In the genomic region with DNA sequence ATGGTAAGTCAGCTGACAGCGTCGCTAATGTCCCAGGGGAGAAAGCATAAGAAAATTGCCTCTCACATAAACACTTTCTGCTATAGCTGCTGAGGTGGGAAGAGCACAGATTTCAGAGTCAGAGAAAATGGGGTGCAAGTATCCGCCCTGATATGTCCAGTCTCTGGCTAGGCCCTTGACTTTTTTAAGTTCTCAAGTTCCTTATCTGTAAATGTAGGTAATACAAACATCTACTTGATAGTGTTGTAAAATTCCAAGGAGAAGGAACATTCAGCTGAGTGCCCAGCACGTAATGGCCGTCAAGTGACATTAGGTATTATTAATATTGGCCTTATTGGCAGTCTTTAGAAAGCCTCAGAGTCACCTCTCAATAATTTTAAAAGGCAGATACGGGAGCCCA, we compare ENCODE assay signal across 7 cellular contexts.
"Had no signal": no experiment of that assay in that cellular context is flagged by ENCODE, and none has a peak within 500 bp of the region (broad histone marks: within the 10 kb centered on the region; RNA-seq: fewer than 3 reads in every experiment).

No MANE protein-coding gene starts in this region.

- DNase-seq: IMR-90, KBM-7, KG1 had no signal

- H3K27ac ChIP-seq: HL-60, KMS-11 had no signal

- ATAC-seq: HepG2, K562 had no signal

- H3K4me3 ChIP-seq: K562 had no signal
